Comparison of ENCODE assay signal across 17 cellular contexts in genomic region chr16:4512473-4512872, GRCh38. TPM values are rescaled to one million over a fixed set of nuclear protein-coding genes. Genes with fewer than 3 reads are reported as not detected.
DNase-seq lines count a peak whose midpoint lies in the region; ATAC-seq, FAIRE-seq and TF ChIP-seq lines count a peak whose summit lies in the region.
"Had no signal": no experiment of that assay in that cellular context is flagged by ENCODE, and none has a peak within 500 bp of the region (broad histone marks: within the 10 kb centered on the region; RNA-seq: fewer than 3 reads in every experiment).

No MANE protein-coding gene starts in this region.

- no peaks in the 10 kb centered on the region for H3K27me3 ChIP-seq in Caco-2 (replicated peaks; ENCODE audit: control insufficient read depth, insufficient read depth, low read length)
- no peaks in the 10 kb centered on the region for H3K27me3 ChIP-seq in neural progenitor cell
- no peaks in the 10 kb centered on the region for H3K27me3 ChIP-seq in vagina
- H3K27me3 ChIP-seq: BE2C, pancreas, testis had no signal

- H3F3A ChIP-seq in neural progenitor cell (ENCODE audit: low read depth): peaks cover 10% of the 10 kb centered on the region

- H2AFZ ChIP-seq in neural progenitor cell (replicated peaks): no peak overlapping the region

- intact Hi-C loops in Caco-2 (cut with micrococcal nuclease; ENCODE audit: unreplicated experiment) (no loop called here), vagina (cut with DNase I) (no loop called here)

- H3K36me3 ChIP-seq in Caco-2 (ENCODE audit: control insufficient read depth, insufficient read depth, low read length) (peaks cover 5% of the 10 kb centered on the region), neural progenitor cell (no peaks in the 10 kb centered on the region), vagina (peaks cover 0 to 55% of the 10 kb centered on the region in 2 donors)

- H3K27ac ChIP-seq in neural progenitor cell (no peak overlapping the region), vagina (no peak overlapping the region)
- H3K27ac ChIP-seq: pancreas, testis had no signal

- H3K79me2 ChIP-seq in neural progenitor cell (ENCODE audit: low read depth): peaks cover 23% of the 10 kb centered on the region

- no peak overlapping the region for H3K9ac ChIP-seq in neural progenitor cell

- H3K4me1 ChIP-seq in Caco-2: no peaks in the 10 kb centered on the region
- no peaks in the 10 kb centered on the region for H3K4me1 ChIP-seq in neural progenitor cell
- H3K4me1 ChIP-seq in vagina: peaks cover 51% of the 10 kb centered on the region
- H3K4me1 ChIP-seq: BE2C had no signal

- TF ChIP-seq POLR2A in vagina (IDR thresholded peaks at IDR 0.05): no peak

- H3K27ac Mint-ChIP-seq in Caco-2 (ENCODE audit: unreplicated experiment) (peak overlapping the region; percentile 28), T-helper 17 cell (peak overlapping the region; percentile 51), neural progenitor cell (peak overlapping the region; percentile 66)
- H3K27ac Mint-ChIP-seq in effector memory CD8-positive, alpha-beta T cell: peak overlapping the region; percentile 94 to 97

- TF ChIP-seq CTCF in Caco-2 (IDR thresholded peaks at IDR 0.05; ENCODE audit: insufficient read depth in 1 of 2, low read depth in 1 of 2, low read length in 1 of 2, severe bottlenecking in 1 of 2, unreplicated experiment in 1 of 2) (no peak), neural progenitor cell (IDR thresholded peaks at IDR 0.05) (no peak), D721Med (IDR thresholded peaks at IDR 0.05; ENCODE audit: insufficient read depth, missing control alignments) (no peak), vagina (IDR thresholded peaks at IDR 0.05) (no peak)

- H3K4me2 ChIP-seq in neural progenitor cell: no peak overlapping the region

- BruUV-seq in Caco-2 (replicated peaks; lab: Mats Ljungman, UMichigan): no TSS peak

- no peak overlapping the region for H3K4me3 ChIP-seq in Caco-2 (ENCODE audit: low read depth, low read length)
- H3K4me3 ChIP-seq in neural progenitor cell: no peak overlapping the region
- no peak overlapping the region for H3K4me3 ChIP-seq in vagina
- H3K4me3 ChIP-seq: pancreas, testis had no signal

- CTCF ChIA-PET in Caco-2 (lab: Charles Lee): interaction anchor here (0.7 kb wide), 1 partner anchor 73 kb away, joined by 3 read pairs; no protein-coding TSS in a partner anchor

- POLR2A ChIA-PET in Caco-2 (lab: Charles Lee): no interaction called here

- H3K9me3 Mint-ChIP-seq in Caco-2 (ENCODE audit: unreplicated experiment) (no peaks in the 10 kb centered on the region), neural progenitor cell (no peaks in the 10 kb centered on the region)
- no peaks in the 10 kb centered on the region for H3K9me3 Mint-ChIP-seq in effector memory CD8-positive, alpha-beta T cell

- ATAC-seq in T-helper 17 cell: no peak
- ATAC-seq in effector memory CD8-positive, alpha-beta T cell (replicated peaks): no peak

- H3K4me3 Mint-ChIP-seq in Caco-2 (ENCODE audit: unreplicated experiment) (no peak overlapping the region), T-helper 17 cell (peak overlapping the region; percentile 15), neural progenitor cell (peak overlapping the region; percentile 46)
- H3K4me3 Mint-ChIP-seq in effector memory CD8-positive, alpha-beta T cell: peak overlapping the region; percentile 16 to 34

- peaks cover 14% of the 10 kb centered on the region for H4K20me1 ChIP-seq in neural progenitor cell (ENCODE audit: low read depth)

- H3K36me3 Mint-ChIP-seq in Caco-2 (ENCODE audit: insufficient read depth, unreplicated experiment) (peaks cover 49% of the 10 kb centered on the region), T-helper 17 cell (ENCODE audit: low read depth) (peaks cover 4% of the 10 kb centered on the region), neural progenitor cell (peaks cover 9% of the 10 kb centered on the region)
- H3K36me3 Mint-ChIP-seq in effector memory CD8-positive, alpha-beta T cell (ENCODE audit: insufficient read depth): peaks cover 56% of the 10 kb centered on the region

- DNase-seq in Caco-2: no peak
- DNase-seq in T-helper 17 cell: no peak
- no peak for DNase-seq in effector memory CD8-positive, alpha-beta T cell
- DNase-seq in neural progenitor cell (ENCODE audit: low spot score): no peak
- no peak for DNase-seq in D721Med (ENCODE audit: insufficient read length, low spot score)
- no peak for DNase-seq in vagina (ENCODE audit: extremely low spot score in 2 of 2)
- no peak for DNase-seq in KG1 (lab: John Stamatoyannopoulos, UW)
- DNase-seq: activated CD8-positive, alpha-beta memory T cell treated with anti-CD3 and anti-CD28 coated beads, Interleukin-2, amount 50 U/mL, for 4 hours; activated naive CD4-positive, alpha-beta T cell treated with anti-CD3 and anti-CD28 coated beads, Interleukin-2, amount 50 U/mL, for 16 hours; BE2C; DMS153; NCI-H2029; NCI-H510A treated with DMSO at 0.1 percent for 48 hours; stimulated activated CD4-positive, alpha-beta T cell treated with anti-CD3 and anti-CD28 coated beads, Interleukin-2, amount 100 ng/mL, for 48 hours; testis had no signal

- H3K4me1 Mint-ChIP-seq in Caco-2 (ENCODE audit: low read depth, unreplicated experiment) (no peaks in the 10 kb centered on the region), T-helper 17 cell (peaks cover 40% of the 10 kb centered on the region), neural progenitor cell (peaks cover 11% of the 10 kb centered on the region)
- peaks cover 47 to 51% of the 10 kb centered on the region in 2 donors for H3K4me1 Mint-ChIP-seq in effector memory CD8-positive, alpha-beta T cell (ENCODE audit: low read depth in 2 of 2)

- H3K9me3 ChIP-seq in Caco-2 (no peaks in the 10 kb centered on the region), T-helper 17 cell (ENCODE audit: control insufficient read depth, low read length, poor library complexity, severe bottlenecking) (no peaks in the 10 kb centered on the region), neural progenitor cell (ENCODE audit: low read depth) (no peaks in the 10 kb centered on the region), vagina (no peaks in the 10 kb centered on the region)
- H3K9me3 ChIP-seq: BE2C, pancreas, testis had no signal

- no peaks in the 10 kb centered on the region for H3K27me3 Mint-ChIP-seq in Caco-2 (ENCODE audit: insufficient read depth, unreplicated experiment)
- no peaks in the 10 kb centered on the region for H3K27me3 Mint-ChIP-seq in T-helper 17 cell
- H3K27me3 Mint-ChIP-seq in effector memory CD8-positive, alpha-beta T cell: no peaks in the 10 kb centered on the region
- H3K27me3 Mint-ChIP-seq in neural progenitor cell (ENCODE audit: insufficient read depth, low read depth): peaks cover 2% of the 10 kb centered on the region

- no peak for FAIRE-seq in D721Med (lab: Jason Lieb, UNC)
- FAIRE-seq: pancreas had no signal

RNA-seq across cellular contexts. Expression of gene CDIP1, which starts 26.1 kb away (rescaled TPM):
- 45.0 and 51.7 TPM in 2 replicates for total RNA-seq in Caco-2 (2022)
- 10 to 100 TPM; 20.2 to 29.5 TPM for total RNA-seq in T-helper 17 cell
- 13.1 and 32.6 TPM in 2 replicates for total RNA-seq in neural progenitor cell (ENCODE audit: low replicate concordance)
- 13.3 TPM for total RNA-seq in vagina

RNA-seq across cellular contexts. Expression of gene HMOX2, which starts 36.3 kb away (rescaled TPM):
- total RNA-seq in Caco-2 (2022): 35.7 and 36.7 TPM in 2 replicates
- 10 to 100 TPM; 31.9 to 58.8 TPM for total RNA-seq in T-helper 17 cell
- total RNA-seq in neural progenitor cell (ENCODE audit: low replicate concordance): 11.5 and 20.3 TPM in 2 replicates
- total RNA-seq in vagina: 52.8 TPM

RNA-seq across cellular contexts. Expression of gene NMRAL1, which starts 38.0 kb away (rescaled TPM):
- total RNA-seq in Caco-2 (2022) (68.3 and 71.1 TPM in 2 replicates), T-helper 17 cell (10 to 100 TPM; 40.5 to 45.4 TPM), neural progenitor cell (ENCODE audit: low replicate concordance) (47.1 and 69.1 TPM in 2 replicates), vagina (35.6 TPM)

RNA-seq across cellular contexts. Expression of gene C16orf96, which starts 43.7 kb away (rescaled TPM):
- total RNA-seq in Caco-2 (2022) (0.11 and 0.19 TPM in 2 replicates), T-helper 17 cell (under 1 TPM; 0.08 to 0.20 TPM), neural progenitor cell (ENCODE audit: low replicate concordance) (0.11 and 0.99 TPM in 2 replicates), vagina (not detected)
- total RNA-seq: fibroblast of villous mesenchyme had no signal

Comparison
In these comparisons a context has a peak if more than half of its experiments do, and no peak if none do; other contexts are left out.
1. H3K27ac Mint-ChIP-seq: peak in every context shown above with its lines; median percentile 96 in effector memory CD8-positive, alpha-beta T cell; 66 in neural progenitor cell; 51 in T-helper 17 cell; 28 in Caco-2.